In the genomic region with DNA sequence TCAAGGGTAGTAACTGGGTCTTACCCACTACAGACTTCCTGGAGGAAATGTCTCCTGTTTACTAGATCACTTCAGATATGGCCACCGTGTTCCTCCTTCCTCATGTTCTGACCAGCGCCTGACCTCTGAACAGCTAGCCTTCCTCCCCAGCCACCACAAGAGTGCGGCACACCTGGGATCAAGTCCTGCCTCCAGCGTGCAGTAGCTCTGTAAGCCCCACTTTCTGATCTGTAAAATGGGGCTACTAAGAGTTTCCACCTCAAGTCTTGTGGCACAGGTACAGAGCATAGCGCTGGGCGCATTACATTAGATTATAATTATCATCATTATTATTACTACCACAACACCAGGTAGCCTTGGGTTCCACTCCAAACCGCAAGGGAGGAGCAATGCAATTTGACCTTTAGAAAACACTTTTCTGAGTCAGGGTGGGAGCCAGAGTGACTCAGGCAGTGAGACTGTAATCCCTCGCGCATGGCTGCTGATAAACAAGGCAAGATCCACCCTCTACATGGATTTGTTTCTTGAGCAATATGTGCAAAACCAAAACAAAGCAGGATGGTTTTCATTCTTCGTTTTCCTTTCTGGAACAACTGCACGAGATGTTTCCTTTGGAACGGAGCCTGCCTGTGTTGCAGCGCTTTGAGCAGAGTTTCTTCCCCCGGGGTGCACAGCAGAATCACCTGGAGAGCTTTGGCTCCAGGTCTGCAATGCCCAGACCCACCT, we compare ENCODE assay signal across 9 cellular contexts.
DNase-seq lines count a peak whose midpoint lies in the region; ATAC-seq and TF ChIP-seq lines count a peak whose summit lies in the region.
"Had no signal": no experiment of that assay in that cellular context is flagged by ENCODE, and none has a peak within 500 bp of the region (broad histone marks: within the 10 kb centered on the region; RNA-seq: fewer than 3 reads in every experiment).

No MANE protein-coding gene starts in this region.

- 51% methylated on average over 14 of the region's 14 CpGs for WGBS in esophagus muscularis mucosa

- DNase-seq in AG09309 (ENCODE audit: low read depth) (peak; percentile 97), esophagus muscularis mucosa (ENCODE audit: extremely low spot score) (peak; percentile 94), osteoblast (ENCODE audit: insufficient read length, low spot score, missing footprints) (peak; percentile 98)
- DNase-seq: naive thymus-derived CD4-positive, alpha-beta T cell had no signal

- no peaks in the 10 kb centered on the region for H3K79me2 ChIP-seq in osteoblast (ENCODE audit: insufficient read depth, low read length)

- no peak overlapping the region for H2AFZ ChIP-seq in osteoblast (ENCODE audit: low read length)

- H3K36me3 ChIP-seq in esophagus muscularis mucosa (no peaks in the 10 kb centered on the region), osteoblast (ENCODE audit: insufficient read depth, low read length) (no peaks in the 10 kb centered on the region)

- TF ChIP-seq POLR2A in esophagus muscularis mucosa (IDR thresholded peaks at IDR 0.05; ENCODE audit: low read depth) = no peak

- no peak for ATAC-seq in HG03378 (IDR thresholded peaks at IDR 0.05; ENCODE audit: unreplicated experiment)
- no peak for ATAC-seq in HG02970 (IDR thresholded peaks at IDR 0.05; ENCODE audit: low FRiP score, unreplicated experiment)
- ATAC-seq in GM19463 (IDR thresholded peaks at IDR 0.05; ENCODE audit: unreplicated experiment) = no peak
- ATAC-seq in HG03521 (IDR thresholded peaks at IDR 0.05; ENCODE audit: unreplicated experiment) = no peak
- ATAC-seq: naive thymus-derived CD4-positive, alpha-beta T cell had no signal

- no peaks in the 10 kb centered on the region for H4K20me1 ChIP-seq in osteoblast (ENCODE audit: insufficient read depth, low read length)

- H3K27ac ChIP-seq in esophagus muscularis mucosa (replicated peaks in 1 of 4) (peak overlapping the region; percentile 83 to 89 (median 86)), osteoblast (ENCODE audit: low read depth, low read length) (peak overlapping the region; percentile 96)

- H3K4me3 ChIP-seq in AG09309 (ENCODE audit: control insufficient read depth, low read depth, low read length) (no peak overlapping the region), esophagus muscularis mucosa (no peak overlapping the region), osteoblast (ENCODE audit: insufficient read depth, low read length) (peak overlapping the region; percentile 31)

- peak overlapping the region; percentile 73 for H3K4me2 ChIP-seq in osteoblast (ENCODE audit: insufficient read depth, low read length)

- TF ChIP-seq EP300 in esophagus muscularis mucosa (IDR thresholded peaks at IDR 0.05) = peak; percentile 65

- H3K4me1 ChIP-seq in esophagus muscularis mucosa (peaks cover 51 to 65% (median 56%) of the 10 kb centered on the region in 4 donors), osteoblast (ENCODE audit: insufficient read depth, low read length) (peaks cover 28% of the 10 kb centered on the region)

- intact Hi-C loops in esophagus muscularis mucosa (cut with DNase I) = loop anchor here (5.0 kb wide), 1 partner anchor 65 kb away; the partner anchor contains the start of gene ANGPTL2

- H3K27me3 ChIP-seq in esophagus muscularis mucosa = no peaks in the 10 kb centered on the region
- no peaks in the 10 kb centered on the region for H3K27me3 ChIP-seq in osteoblast (ENCODE audit: insufficient read depth, low read length)

- H3K9me3 ChIP-seq in esophagus muscularis mucosa (no peaks in the 10 kb centered on the region), osteoblast (ENCODE audit: low read depth, low read length) (no peaks in the 10 kb centered on the region)

- no peak for TF ChIP-seq CTCF in AG09309 (IDR thresholded peaks at IDR 0.05; ENCODE audit: control insufficient read depth, insufficient read depth, low read depth, low read length, missing control alignments)
- no peak for TF ChIP-seq CTCF in esophagus muscularis mucosa (IDR thresholded peaks at IDR 0.05)
- no peak for TF ChIP-seq CTCF in osteoblast (IDR thresholded peaks at IDR 0.05; ENCODE audit: extremely low read depth, low read depth, low read length)

TF ChIP-seq in PFSK-1, 5 proteins besides CTCF, POLR2A, EP300 and RAD21:
- peak; percentile 58 for TF ChIP-seq FOXP2 (optimal IDR thresholded peaks at IDR 0.05; ENCODE audit: borderline replicate concordance, extremely low read depth, extremely low read length, insufficient read depth)
- no peak for TF ChIP-seq SIN3A (IDR thresholded peaks at IDR 0.05; ENCODE audit: borderline replicate concordance, insufficient read depth, low read length)
- TF ChIP-seq POLR2AphosphoS5 (IDR thresholded peaks at IDR 0.05; ENCODE audit: low read depth, low read length) = no peak
- 0 out of 4 replicates have a peak, but pooled peaks of 1 of the 2 experiments have one; percentile 18 for TF ChIP-seq REST (IDR thresholded peaks at IDR 0.05; ENCODE audit: insufficient read depth in 1 of 2, low read depth in 2 of 2, low read length in 2 of 2)
- no peak for TF ChIP-seq TAF1 (IDR thresholded peaks at IDR 0.05; ENCODE audit: borderline replicate concordance, insufficient read depth, low read length)
